8 cellular contexts compared by ENCODE assay signal in genomic region chr2:65227035-65227470, GRCh38. TPM values are rescaled to one million over a fixed set of nuclear protein-coding genes. Genes with fewer than 3 reads are reported as not detected.
DNase-seq lines count a peak whose midpoint lies in the region; ATAC-seq and TF ChIP-seq lines count a peak whose summit lies in the region.

No MANE protein-coding gene starts in this region.

- H3K9ac ChIP-seq in endocrine pancreas (ENCODE audit: control insufficient read depth, insufficient read depth, low read length) = peak overlapping the region; percentile 75
- H3K9ac ChIP-seq in muscle layer of colon (ENCODE audit: low read length) = peak overlapping the region; percentile 62

- H3K36me3 ChIP-seq in BE2C = no peaks in the 10 kb centered on the region
- peaks cover 33% of the 10 kb centered on the region for H3K36me3 ChIP-seq in RWPE2 (ENCODE audit: low read depth)
- H3K36me3 ChIP-seq in endocrine pancreas (ENCODE audit: control insufficient read depth, insufficient read depth, low read length) = no peaks in the 10 kb centered on the region
- H3K36me3 ChIP-seq in muscle layer of colon (ENCODE audit: insufficient read depth, low read length) = no peaks in the 10 kb centered on the region

- H3K27me3 ChIP-seq in BE2C = no peaks in the 10 kb centered on the region
- H3K27me3 ChIP-seq in RWPE2 (ENCODE audit: insufficient read depth, poor library complexity, severe bottlenecking) = no peaks in the 10 kb centered on the region
- no peaks in the 10 kb centered on the region for H3K27me3 ChIP-seq in endocrine pancreas (ENCODE audit: control insufficient read depth, insufficient read depth, low read length)
- no peaks in the 10 kb centered on the region for H3K27me3 ChIP-seq in muscle layer of colon (ENCODE audit: control insufficient read depth in 1 of 2, insufficient read depth in 2 of 2, low read length in 2 of 2)

- H3K4me3 ChIP-seq in BE2C (ENCODE audit: low read depth, low read length) = peak overlapping the region; percentile 91
- peak overlapping the region; percentile 95 for H3K4me3 ChIP-seq in RWPE2 (ENCODE audit: severe bottlenecking)
- peak overlapping the region; percentile 81 for H3K4me3 ChIP-seq in endocrine pancreas (ENCODE audit: control insufficient read depth, insufficient read depth, low read length)
- peak overlapping the region; percentile 91 to 97 for H3K4me3 ChIP-seq in muscle layer of colon (ENCODE audit: low read depth in 1 of 2, low read length in 2 of 2)

- ATAC-seq in GM18868 (IDR thresholded peaks at IDR 0.05; ENCODE audit: unreplicated experiment) (peak; percentile 7), HG03066 (IDR thresholded peaks at IDR 0.05; ENCODE audit: low read depth, unreplicated experiment) (peak; percentile 6), RWPE2 (ENCODE audit: low read depth) (peak; percentile 7), HG02588 (IDR thresholded peaks at IDR 0.05; ENCODE audit: unreplicated experiment) (no peak)

- H3K9me3 ChIP-seq in BE2C = no peaks in the 10 kb centered on the region
- no peaks in the 10 kb centered on the region for H3K9me3 ChIP-seq in RWPE2 (ENCODE audit: severe bottlenecking)
- H3K9me3 ChIP-seq in endocrine pancreas (ENCODE audit: control insufficient read depth, low read length) = no peaks in the 10 kb centered on the region
- H3K9me3 ChIP-seq in muscle layer of colon (ENCODE audit: low read length) = no peaks in the 10 kb centered on the region

- H3K27ac ChIP-seq in RWPE2 (ENCODE audit: poor library complexity, severe bottlenecking) (peak overlapping the region; percentile 91), muscle layer of colon (ENCODE audit: low read depth, low read length) (peak overlapping the region; percentile 94)

- DNase-seq in BE2C (no peak), RWPE2 (ENCODE audit: low spot score) (no peak), GM19238 (ENCODE audit: insufficient read length, low spot score) (no peak)

- H3K4me1 ChIP-seq in BE2C = no peaks in the 10 kb centered on the region; the same call in 1 of the 2 replicates
- H3K4me1 ChIP-seq in RWPE2 (ENCODE audit: insufficient read depth, poor library complexity, severe bottlenecking) = peaks cover 35% of the 10 kb centered on the region
- H3K4me1 ChIP-seq in endocrine pancreas (ENCODE audit: control insufficient read depth, insufficient read depth, low read length) = peaks cover 8% of the 10 kb centered on the region
- peaks cover 29% of the 10 kb centered on the region for H3K4me1 ChIP-seq in muscle layer of colon (ENCODE audit: insufficient read depth, low read length)

- TF ChIP-seq CTCF in BE2C (IDR thresholded peaks at IDR 0.05; ENCODE audit: low read depth, low read length) (no peak), RWPE2 (IDR thresholded peaks at IDR 0.05; ENCODE audit: poor library complexity, severe bottlenecking) (no peak)

RNA-seq across cellular contexts. Expression of gene ACTR2, which starts 0.6 kb away (rescaled TPM):
- 101 TPM for polyA plus RNA-seq in BE2C (2012; ENCODE audit: insufficient read depth, insufficient read length, low read depth)
